8 cellular contexts compared by ENCODE assay signal in the genomic region with DNA sequence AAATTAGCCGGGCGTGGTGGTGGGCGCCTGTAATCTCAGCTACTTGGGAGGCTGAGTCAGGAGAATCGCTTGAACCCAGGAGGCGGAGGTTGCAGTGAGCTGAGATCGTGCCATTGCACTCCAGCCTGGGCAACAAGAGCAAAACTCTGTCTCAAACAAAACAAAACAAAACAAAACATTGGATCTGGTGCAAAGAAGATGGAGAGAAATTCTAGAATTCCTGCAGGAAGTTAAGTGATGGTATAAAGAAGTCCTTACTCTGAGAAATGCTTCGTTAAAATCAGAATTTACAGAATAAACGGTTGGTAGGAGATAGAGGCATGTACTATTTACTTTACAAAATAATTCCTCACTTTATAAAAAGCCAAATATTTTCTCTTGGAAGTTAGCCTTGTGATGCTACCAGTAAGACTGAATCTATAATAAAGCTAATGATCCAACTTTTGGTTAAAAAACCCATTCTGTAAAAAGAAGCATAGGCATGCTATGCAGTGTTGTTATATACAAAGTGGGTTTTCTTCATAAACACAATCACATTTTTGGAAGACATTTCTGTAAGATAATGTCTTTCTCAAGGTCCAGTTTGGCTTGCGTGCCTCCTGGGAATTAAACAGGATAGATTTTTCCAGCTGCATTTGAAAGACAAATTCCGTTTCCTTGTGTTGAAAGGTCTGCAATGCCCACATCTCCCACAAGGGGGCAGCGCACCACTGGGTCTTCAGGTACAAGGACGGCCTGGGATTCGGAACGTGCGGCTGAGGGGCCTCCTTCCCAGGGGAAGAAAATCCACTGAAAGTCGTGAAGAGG. TPM values are rescaled to one million over a fixed set of nuclear protein-coding genes. Genes with fewer than 3 reads are reported as not detected.
A peak's percentile ranks its signal among the peaks of the same experiment; 100 is the strongest.
DNase-seq lines count a peak whose midpoint lies in the region; ATAC-seq and TF ChIP-seq lines count a peak whose summit lies in the region.

No MANE protein-coding gene starts in this region.

- DNase-seq in DMS 273 (lab: John Stamatoyannopoulos, UW; ENCODE audit: unreplicated experiment) (peak; percentile 92), RKO (ENCODE audit: low spot score) (peak; percentile 77), foreskin fibroblast (peak; percentile 72 to 94), omental fat pad (ENCODE audit: low spot score) (peak; percentile 100), suprapubic skin (ENCODE audit: low spot score in 2 of 2) (peak; percentile 93 to 94)
- peak; percentile 68 for DNase-seq in activated T-helper 9 cell treated with anti-CD3 and anti-CD28 coated beads, Interleukin-2, amount 50 U/mL, for 16 hours (ENCODE audit: low read depth)

- H3K27ac ChIP-seq in suprapubic skin = no peak overlapping the region

- no peak for TF ChIP-seq POLR2A in suprapubic skin (IDR thresholded peaks at IDR 0.05)

- no peak for TF ChIP-seq EP300 in suprapubic skin (IDR thresholded peaks at IDR 0.05)

- peak overlapping the region; percentile 14 to 99 (median 82) for H3K27ac Mint-ChIP-seq in IgD-negative memory B cell

- no peaks in the 10 kb centered on the region for H3K4me1 ChIP-seq in suprapubic skin

- TF ChIP-seq CTCF in foreskin fibroblast (IDR thresholded peaks at IDR 0.05; ENCODE audit: low read depth, low read length) (peak; percentile 98), omental fat pad (IDR thresholded peaks at IDR 0.05) (peak in 2 of 3 donors; percentile 18 to 86), suprapubic skin (IDR thresholded peaks at IDR 0.05) (peak; percentile 90 to 92)

- no peaks in the 10 kb centered on the region for H3K36me3 Mint-ChIP-seq in IgD-negative memory B cell

- WGBS in suprapubic skin = 47% methylated on average over 16 of the region's 16 CpGs

- ATAC-seq in omental fat pad (ENCODE audit: low FRiP score) = peak; percentile 92
- ATAC-seq in HG03457 (IDR thresholded peaks at IDR 0.05; ENCODE audit: unreplicated experiment) = no peak

- H3K36me3 ChIP-seq in suprapubic skin = no peaks in the 10 kb centered on the region

- H3K9me3 ChIP-seq in suprapubic skin = no peaks in the 10 kb centered on the region

- no peaks in the 10 kb centered on the region for H3K9me3 Mint-ChIP-seq in IgD-negative memory B cell

- peak overlapping the region in 1 of 2 donors; percentile 13 for H3K4me3 ChIP-seq in foreskin fibroblast (ENCODE audit: low read depth in 1 of 2, low read length in 2 of 2)
- H3K4me3 ChIP-seq in suprapubic skin = no peak overlapping the region

- H3K27me3 ChIP-seq in suprapubic skin = no peaks in the 10 kb centered on the region

- peaks cover 3% of the 10 kb centered on the region for H3K27me3 Mint-ChIP-seq in IgD-negative memory B cell

- H3K4me3 Mint-ChIP-seq in IgD-negative memory B cell = peak overlapping the region; percentile 61 to 91 (median 86)

- peaks cover 28 to 44% (median 40%) of the 10 kb centered on the region in 3 donors for H3K4me1 Mint-ChIP-seq in IgD-negative memory B cell

RNA-seq across cellular contexts. Expression of a gene that starts 35.6 kb away (rescaled TPM):
- 17.9 TPM for polyA plus RNA-seq in IgD-negative memory B cell
- total RNA-seq in omental fat pad = 10 to 100 TPM; 13.4 to 65.9 (median 21.9) TPM
- total RNA-seq in suprapubic skin = 10 to 100 TPM in 3 of 4 donors, 1 to 10 TPM in 1; 8.4 to 20.2 (median 15.5) TPM

RNA-seq across cellular contexts. Expression of a gene that starts 59.3 kb away (rescaled TPM):
- polyA plus RNA-seq in IgD-negative memory B cell = 35.9 TPM
- total RNA-seq in omental fat pad = 10 to 100 TPM; 25.0 to 36.8 (median 33.7) TPM
- 10 to 100 TPM; 19.8 to 28.4 (median 26.4) TPM for total RNA-seq in suprapubic skin
